In genomic region chr6:111208928-111209327, GRCh38 we compare ENCODE assay signal across 20 cellular contexts.
"Had no signal": no experiment of that assay in that cellular context is flagged by ENCODE, and none has a peak within 500 bp of the region (broad histone marks: within the 10 kb centered on the region; RNA-seq: fewer than 3 reads in every experiment).

No MANE protein-coding gene starts in this region.

- ATAC-seq: Panc1, PC-3 had no signal

- H3K9ac ChIP-seq: SK-N-SH had no signal

- DNase-seq: IMR-90, Karpas-422, KG1, MG63, NCI-H1092, NCI-H1105 treated with DMSO at 0.1 percent for 48 hours, NCI-H1417 treated with DMSO at 0.1 percent for 48 hours, NCI-H187, NCI-H2029, NCI-H2081 treated with DMSO at 0.1 percent for 48 hours, NCI-H2171, NCI-H524, NCI-H69, NCI-H774, PC-3, SHP77, SK-N-SH, SW 1271 had no signal

- H3K9me3 ChIP-seq: MG63, SK-N-SH had no signal

- H3K27ac ChIP-seq: RWPE1 had no signal

- H3K36me3 ChIP-seq: MG63 had no signal

- H3K27me3 ChIP-seq: MG63 had no signal

- H3K4me3 ChIP-seq: MG63 had no signal
